14 cellular contexts compared by ENCODE assay signal in the genomic region with DNA sequence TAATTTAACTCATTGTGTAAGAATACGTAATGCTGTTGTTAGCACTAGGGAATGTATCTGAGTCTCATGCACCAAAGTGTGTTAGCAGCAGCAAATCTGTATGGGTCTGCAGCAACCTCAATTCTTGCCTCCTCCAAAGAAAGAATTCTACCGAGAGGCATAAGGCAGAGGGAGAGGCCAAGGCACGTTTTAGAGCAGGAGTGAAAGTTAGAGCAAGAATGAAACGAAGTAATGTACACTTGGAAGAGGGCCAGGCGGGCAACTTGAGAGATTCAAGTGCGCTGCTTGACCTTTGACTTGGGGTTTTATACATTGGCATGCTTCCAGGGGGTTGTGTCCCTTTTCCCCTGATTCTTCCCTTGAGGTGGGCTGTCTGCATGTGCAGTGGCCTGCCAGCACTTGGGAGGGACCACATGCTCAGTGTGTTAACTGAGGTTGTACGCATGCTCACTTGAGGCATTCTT. TPM values are rescaled to one million over a fixed set of nuclear protein-coding genes. Genes with fewer than 3 reads are reported as not detected.
DNase-seq lines count a peak whose midpoint lies in the region; ATAC-seq and TF ChIP-seq lines count a peak whose summit lies in the region.
"Had no signal": no experiment of that assay in that cellular context is flagged by ENCODE, and none has a peak within 500 bp of the region (broad histone marks: within the 10 kb centered on the region; RNA-seq: fewer than 3 reads in every experiment).

No MANE protein-coding gene starts in this region.

- H3K4me3 ChIP-seq in rectal smooth muscle tissue (ENCODE audit: low read length), result peak overlapping the region; percentile 74
- H3K4me3 ChIP-seq: body of pancreas had no signal

- no peak overlapping the region for H3K27ac Mint-ChIP-seq in activated CD4-positive, alpha-beta memory T cell treated with anti-CD3 and anti-CD28 coated beads, Interleukin-2, amount 10 ng/mL, durations not matched to agents 7 days and 5 days
- H3K27ac Mint-ChIP-seq: CD8-positive, alpha-beta T cell; T-cell had no signal

- peaks cover 3% of the 10 kb centered on the region for H3K36me3 Mint-ChIP-seq in activated CD4-positive, alpha-beta memory T cell treated with anti-CD3 and anti-CD28 coated beads, Interleukin-2, amount 10 ng/mL, durations not matched to agents 7 days and 5 days (ENCODE audit: low read depth)
- H3K36me3 Mint-ChIP-seq: naive thymus-derived CD8-positive, alpha-beta T cell; T-cell had no signal

- H3K4me1 Mint-ChIP-seq in activated CD4-positive, alpha-beta memory T cell treated with anti-CD3 and anti-CD28 coated beads, Interleukin-2, amount 10 ng/mL, durations not matched to agents 7 days and 5 days, result peaks cover 10% of the 10 kb centered on the region

- ATAC-seq in HG03571 (IDR thresholded peaks at IDR 0.05; ENCODE audit: unreplicated experiment), result no peak
- no peak for ATAC-seq in HG03442 (IDR thresholded peaks at IDR 0.05; ENCODE audit: unreplicated experiment)
- ATAC-seq: body of pancreas; CD8-positive, alpha-beta T cell; naive thymus-derived CD8-positive, alpha-beta T cell; T-cell had no signal

- TF ChIP-seq POLR2A in erythroblast (IDR thresholded peaks at IDR 0.05; ENCODE audit: low read length), result no peak

- H3K4me1 ChIP-seq in rectal smooth muscle tissue (ENCODE audit: control insufficient read depth, insufficient read depth, low read length), result peaks cover 15% of the 10 kb centered on the region

- H3K36me3 ChIP-seq in rectal smooth muscle tissue (ENCODE audit: control insufficient read depth, insufficient read depth, low read length), result no peaks in the 10 kb centered on the region

- H3K27me3 Mint-ChIP-seq in activated CD4-positive, alpha-beta memory T cell treated with anti-CD3 and anti-CD28 coated beads, Interleukin-2, amount 10 ng/mL, durations not matched to agents 7 days and 5 days, result peaks cover 47% of the 10 kb centered on the region

- no peak overlapping the region for H3K9ac ChIP-seq in rectal smooth muscle tissue (ENCODE audit: low read length)

- H3K27ac ChIP-seq in rectal smooth muscle tissue (ENCODE audit: low read depth, low read length), result peak overlapping the region; percentile 30

- H3K27me3 ChIP-seq in rectal smooth muscle tissue (ENCODE audit: control insufficient read depth, insufficient read depth, low read length), result no peaks in the 10 kb centered on the region
- H3K27me3 ChIP-seq: body of pancreas had no signal

- POLR2A ChIA-PET in activated CD4-positive, alpha-beta memory T cell treated with anti-CD3 and anti-CD28 coated beads, Interleukin-2, amount 10 ng/mL, durations not matched to agents 7 days and 5 days (lab: Charles Lee), result no interaction called here

- DNase-seq in Daoy (ENCODE audit: low read depth), result peak; percentile 24
- peak; percentile 55 for DNase-seq in amniotic epithelial cell (ENCODE audit: low read depth)
- DNase-seq in kidney tubule cell (ENCODE audit: low spot score), result peak; percentile 42
- no peak for DNase-seq in activated CD4-positive, alpha-beta memory T cell treated with anti-CD3 and anti-CD28 coated beads, Interleukin-2, amount 10 ng/mL, durations not matched to agents 7 days and 5 days
- DNase-seq in erythroblast (lab: John Stamatoyannopoulos, UW), result no peak
- DNase-seq: CD8-positive, alpha-beta T cell; foreskin melanocyte; naive thymus-derived CD8-positive, alpha-beta T cell; NCI-H510A treated with DMSO at 0.1 percent for 48 hours; T-cell had no signal

- H3K9me3 Mint-ChIP-seq in activated CD4-positive, alpha-beta memory T cell treated with anti-CD3 and anti-CD28 coated beads, Interleukin-2, amount 10 ng/mL, durations not matched to agents 7 days and 5 days, result no peaks in the 10 kb centered on the region
- H3K9me3 Mint-ChIP-seq: CD8-positive, alpha-beta T cell; naive thymus-derived CD8-positive, alpha-beta T cell; T-cell had no signal

- H3K4me3 Mint-ChIP-seq in activated CD4-positive, alpha-beta memory T cell treated with anti-CD3 and anti-CD28 coated beads, Interleukin-2, amount 10 ng/mL, durations not matched to agents 7 days and 5 days, result no peak overlapping the region
- H3K4me3 Mint-ChIP-seq: CD8-positive, alpha-beta T cell; T-cell had no signal

- CTCF ChIA-PET in activated CD4-positive, alpha-beta memory T cell treated with anti-CD3 and anti-CD28 coated beads, Interleukin-2, amount 10 ng/mL, durations not matched to agents 7 days and 5 days (lab: Charles Lee), result no interaction called here

RNA-seq across cellular contexts. Expression of a gene that starts 2.5 kb away (rescaled TPM):
- total RNA-seq in Daoy (2014; rRNA removed; shearing (Covaris generic)), result 447 and 452 TPM in 2 replicates
- 1 to 10 TPM; 1.6 TPM for total RNA-seq in activated CD4-positive, alpha-beta memory T cell treated with anti-CD3 and anti-CD28 coated beads, Interleukin-2, amount 10 ng/mL, durations not matched to agents 7 days and 5 days

Comparison
In these comparisons a context has a peak if more than half of its experiments do, and no peak if none do; other contexts are left out.
1. DNase-seq: peak in Daoy (single experiment), amniotic epithelial cell (single experiment) and kidney tubule cell (single experiment); none in activated CD4-positive, alpha-beta memory T cell treated with anti-CD3 and anti-CD28 coated beads, Interleukin-2, amount 10 ng/mL, durations not matched to agents 7 days and 5 days (single experiment) and erythroblast (0 of 2).
2. RNA of a gene that starts 2.5 kb away (total RNA-seq): 447 to 452 TPM in Daoy; 1.6 TPM in activated CD4-positive, alpha-beta memory T cell treated with anti-CD3 and anti-CD28 coated beads, Interleukin-2, amount 10 ng/mL, durations not matched to agents 7 days and 5 days; every median in the first group is over 100 times any median in the second.